ENCODE assay signal across 9 cellular contexts in the genomic region with DNA sequence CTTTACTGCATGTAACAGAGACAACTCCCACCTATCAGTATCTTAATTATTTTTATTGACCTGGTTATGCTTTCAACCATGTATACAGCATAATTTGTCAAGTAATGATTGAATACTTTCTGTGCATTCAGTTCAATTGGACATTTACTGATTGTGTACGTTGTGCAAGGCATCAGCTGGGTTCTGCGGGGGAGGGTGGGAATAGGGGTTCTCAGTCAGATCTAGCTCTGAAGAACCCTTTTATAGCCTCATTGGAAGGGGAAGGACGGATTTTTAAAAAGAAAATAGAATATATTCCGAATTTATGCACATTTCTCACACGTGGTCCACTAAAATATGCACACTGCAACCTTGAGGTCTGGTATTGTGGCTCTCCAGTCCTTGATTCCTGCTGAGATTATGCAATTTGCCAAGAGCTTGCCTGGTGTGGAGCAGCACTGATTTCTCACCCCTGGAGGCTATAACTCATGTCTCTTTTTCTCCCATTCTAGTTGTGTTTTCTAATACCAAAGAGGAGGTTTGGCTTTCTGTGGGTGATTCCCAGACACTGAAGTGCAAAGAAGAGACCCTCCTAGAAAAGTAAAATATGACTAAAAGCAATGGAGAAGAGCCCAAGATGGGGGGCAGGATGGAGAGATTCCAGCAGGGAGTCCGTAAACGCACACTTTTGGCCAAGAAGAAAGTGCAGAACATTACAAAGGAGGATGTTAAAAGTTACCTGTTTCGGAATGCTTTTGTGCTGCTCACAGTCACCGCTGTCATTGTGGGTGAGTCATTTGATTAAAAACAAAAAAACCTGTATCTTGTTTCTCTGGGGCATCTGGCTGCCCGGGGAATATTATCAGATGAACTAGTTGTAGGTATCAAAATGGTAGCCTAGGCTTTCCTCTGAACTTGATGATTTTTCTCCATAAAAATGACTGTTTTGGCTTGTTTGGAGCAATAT. TPM values are rescaled to one million over a fixed set of nuclear protein-coding genes. Genes with fewer than 3 reads are reported as not detected.
DNase-seq lines count a peak whose midpoint lies in the region; ATAC-seq and TF ChIP-seq lines count a peak whose summit lies in the region.
"Had no signal": no experiment of that assay in that cellular context is flagged by ENCODE, and none has a peak within 500 bp of the region (broad histone marks: within the 10 kb centered on the region; RNA-seq: fewer than 3 reads in every experiment).

No MANE protein-coding gene starts in this region.

- in situ Hi-C loops in brain microvascular endothelial cell (cut with HindIII; ENCODE audit: low pct_ligation_motif_present, low sequenced_read_pairs), result no loop called here

- H3K27ac ChIP-seq in brain microvascular endothelial cell, result no peak overlapping the region
- H3K27ac ChIP-seq in layer of hippocampus (ENCODE audit: low read depth, low read length), result peak overlapping the region; percentile 67
- H3K27ac ChIP-seq in temporal lobe (ENCODE audit: low read depth, low read length), result peak overlapping the region; percentile 23

- no peaks in the 10 kb centered on the region for H3K36me3 ChIP-seq in brain microvascular endothelial cell (replicated peaks)

- H3K27me3 ChIP-seq in brain microvascular endothelial cell (replicated peaks) (no peaks in the 10 kb centered on the region), layer of hippocampus (ENCODE audit: control insufficient read depth, insufficient read depth, low read length) (no peaks in the 10 kb centered on the region)

- DNase-seq in HuH-7 (ENCODE audit: low spot score) (peak; percentile 26), brain microvascular endothelial cell (peak; percentile 34), dermis blood vessel endothelial cell (no peak)
- no peak for DNase-seq in stimulated activated CD4-positive, alpha-beta T cell treated with anti-CD3 and anti-CD28 coated beads, Interleukin-4, amount 100 ng/mL, for 1 hour
- DNase-seq in activated CD4-positive, CD25-positive, alpha-beta regulatory T cell (lab: John Stamatoyannopoulos, UW), result no peak
- DNase-seq: SHP77 treated with DMSO at 0.1 percent for 48 hours had no signal

- ATAC-seq in GM19467 (IDR thresholded peaks at IDR 0.05; ENCODE audit: unreplicated experiment), result no peak

- TF ChIP-seq CTCF in brain microvascular endothelial cell (IDR thresholded peaks at IDR 0.05; ENCODE audit: low read depth, low read length, missing control alignments), result no peak

- peak overlapping the region; percentile 69 for H3K4me3 ChIP-seq in brain microvascular endothelial cell (ENCODE audit: low read depth, low read length)

RNA-seq across cellular contexts. Expression of a gene that starts 1.7 kb away (rescaled TPM):
- total RNA-seq in temporal lobe (188 TPM), dermis blood vessel endothelial cell (under 0.01 TPM in 1 of 2 replicates, not detected in the other)

Comparison
In these comparisons a context has a peak if more than half of its experiments do, and no peak if none do; other contexts are left out.
1. DNase-seq: peak in HuH-7 (single experiment) and brain microvascular endothelial cell (single experiment); none in dermis blood vessel endothelial cell (single experiment), stimulated activated CD4-positive, alpha-beta T cell treated with anti-CD3 and anti-CD28 coated beads, Interleukin-4, amount 100 ng/mL, for 1 hour (single experiment) and activated CD4-positive, CD25-positive, alpha-beta regulatory T cell (0 of 4).
2. RNA of a gene that starts 1.7 kb away (total RNA-seq): 188 TPM in temporal lobe (single experiment); under 0.01 TPM in dermis blood vessel endothelial cell; every median in the first group is over 100 times any median in the second.